ENCODE assay signal across 7 cellular contexts in genomic region chr10:118594392-118595063, GRCh38. TPM values are rescaled to one million over a fixed set of nuclear protein-coding genes. Genes with fewer than 3 reads are reported as not detected.
A peak's percentile ranks its signal among the peaks of the same experiment; 100 is the strongest.
DNase-seq lines count a peak whose midpoint lies in the region; ATAC-seq and TF ChIP-seq lines count a peak whose summit lies in the region.

No MANE protein-coding gene starts in this region.

- POLR2A ChIA-PET in IMR-90 (lab: Charles Lee; ENCODE audit: unreplicated experiment) (no interaction called here), OCI-LY7 (lab: Charles Lee) (no interaction called here)

- H2AFZ ChIP-seq in IMR-90 (replicated peaks; ENCODE audit: low read length, poor library complexity) = no peak overlapping the region
- no peak overlapping the region for H2AFZ ChIP-seq in OCI-LY7 (ENCODE audit: low read length)

- no peak overlapping the region for H3K23ac ChIP-seq in IMR-90 (ENCODE audit: low read depth, low read length)

- H3K79me1 ChIP-seq in IMR-90 (ENCODE audit: low read depth in 1 of 2, low read length in 2 of 2) = no peaks in the 10 kb centered on the region

- in situ Hi-C loops in IMR-90 (cut with MboI; ENCODE audit: low sequenced_read_pairs) = no loop called here

- no peak overlapping the region for H3K18ac ChIP-seq in IMR-90 (ENCODE audit: low read depth, low read length)

- H4K20me1 ChIP-seq in IMR-90 (ENCODE audit: insufficient read depth, low read length) (no peaks in the 10 kb centered on the region), OCI-LY7 (ENCODE audit: insufficient read depth, low read length) (no peaks in the 10 kb centered on the region)

- no peaks in the 10 kb centered on the region for H3K9me3 Mint-ChIP-seq in activated T-helper 2 cell treated with anti-CD3 and anti-CD28 coated beads, Interferon-gamma antibody, Interleukin-2, Interleukin-4, amounts not matched to agents 10 μg/mL and 5 μg/mL and 100 μg/mL, durations not matched to agents 14 hours and 24 hours and 36 hours

- H3K27me3 ChIP-seq in IMR-90 (ENCODE audit: control insufficient read depth, insufficient read depth, low read length) = peaks cover 18% of the 10 kb centered on the region
- peaks cover 87% of the 10 kb centered on the region for H3K27me3 ChIP-seq in left ventricle myocardium inferior (ENCODE audit: low read depth)
- H3K27me3 ChIP-seq in Peyer's patch = peaks cover 0 to 24% of the 10 kb centered on the region in 2 donors

- no peak overlapping the region for H3K4me2 ChIP-seq in IMR-90 (ENCODE audit: low read depth, low read length)
- H3K4me2 ChIP-seq in OCI-LY7 (ENCODE audit: low read length) = no peak overlapping the region

- intact Hi-C loops in IMR-90 (cut with micrococcal nuclease) (no loop called here), left ventricle myocardium inferior (cut with micrococcal nuclease) (no loop called here), OCI-LY7 (cut with micrococcal nuclease; ENCODE audit: unreplicated experiment) (no loop called here)
- intact Hi-C loops in activated T-helper 2 cell treated with anti-CD3 and anti-CD28 coated beads, Interferon-gamma antibody, Interleukin-2, Interleukin-4, amounts not matched to agents 10 μg/mL and 5 μg/mL and 100 μg/mL, durations not matched to agents 14 hours and 24 hours and 36 hours (cut with micrococcal nuclease) = loop anchor here (1.0 kb wide), 1 partner anchor 127 kb away; no protein-coding TSS in a partner anchor

- no peaks in the 10 kb centered on the region for H3K9me1 ChIP-seq in IMR-90 (ENCODE audit: insufficient read depth, low read length)

- H3K27ac ChIP-seq in IMR-90 (ENCODE audit: insufficient read depth, low read length) (no peak overlapping the region), left ventricle myocardium inferior (replicated peaks) (no peak overlapping the region), OCI-LY7 (ENCODE audit: low read depth, low read length, poor library complexity, severe bottlenecking) (no peak overlapping the region), Peyer's patch (no peak overlapping the region)

- peaks cover 33% of the 10 kb centered on the region for H3K27me3 Mint-ChIP-seq in activated T-helper 2 cell treated with anti-CD3 and anti-CD28 coated beads, Interferon-gamma antibody, Interleukin-2, Interleukin-4, amounts not matched to agents 10 μg/mL and 5 μg/mL and 100 μg/mL, durations not matched to agents 14 hours and 24 hours and 36 hours (ENCODE audit: low read depth)

- no peak overlapping the region for H2BK20ac ChIP-seq in IMR-90 (ENCODE audit: low read depth, low read length)

- H3K4me3 ChIP-seq in IMR-90 (ENCODE audit: insufficient read depth, low read depth, low read length) (no peak overlapping the region), left ventricle myocardium inferior (no peak overlapping the region), OCI-LY7 (ENCODE audit: low read depth, low read length, poor library complexity, severe bottlenecking) (no peak overlapping the region), Peyer's patch (no peak overlapping the region)

- H3K4me3 Mint-ChIP-seq in activated T-helper 2 cell treated with anti-CD3 and anti-CD28 coated beads, Interferon-gamma antibody, Interleukin-2, Interleukin-4, amounts not matched to agents 10 μg/mL and 5 μg/mL and 100 μg/mL, durations not matched to agents 14 hours and 24 hours and 36 hours (ENCODE audit: low read depth) = no peak overlapping the region

- CTCF ChIA-PET in IMR-90 (lab: Yijun Ruan, JAX) = no interaction called here
- CTCF ChIA-PET in OCI-LY7 (lab: Charles Lee; ENCODE audit: unreplicated experiment) = no interaction called here

- H3K4me1 ChIP-seq in IMR-90 (ENCODE audit: control insufficient read depth, insufficient read depth, low read length) = no peaks in the 10 kb centered on the region
- H3K4me1 ChIP-seq in left ventricle myocardium inferior = no peaks in the 10 kb centered on the region
- H3K4me1 ChIP-seq in OCI-LY7 (ENCODE audit: insufficient read depth, low read length, poor library complexity, severe bottlenecking) = no peaks in the 10 kb centered on the region
- peaks cover 0 to 18% (median 0%) of the 10 kb centered on the region in 4 donors for H3K4me1 ChIP-seq in Peyer's patch

- no peak overlapping the region for H4K8ac ChIP-seq in IMR-90 (ENCODE audit: low read depth in 2 of 2, low read length in 2 of 2)

- no peaks in the 10 kb centered on the region for H3K4me1 Mint-ChIP-seq in activated T-helper 2 cell treated with anti-CD3 and anti-CD28 coated beads, Interferon-gamma antibody, Interleukin-2, Interleukin-4, amounts not matched to agents 10 μg/mL and 5 μg/mL and 100 μg/mL, durations not matched to agents 14 hours and 24 hours and 36 hours (ENCODE audit: low read depth)

- peaks cover 3% of the 10 kb centered on the region; the same call in 1 of the 2 replicates for H3K9me3 ChIP-seq in IMR-90 (ENCODE audit: control insufficient read depth, insufficient read depth, low read length)
- no peaks in the 10 kb centered on the region for H3K9me3 ChIP-seq in left ventricle myocardium inferior (replicated peaks)
- H3K9me3 ChIP-seq in OCI-LY7 (ENCODE audit: low read length) = no peaks in the 10 kb centered on the region
- peaks cover 0 to 2% (median 0%) of the 10 kb centered on the region in 4 donors for H3K9me3 ChIP-seq in Peyer's patch

- no peaks in the 10 kb centered on the region for H3K36me3 Mint-ChIP-seq in activated T-helper 2 cell treated with anti-CD3 and anti-CD28 coated beads, Interferon-gamma antibody, Interleukin-2, Interleukin-4, amounts not matched to agents 10 μg/mL and 5 μg/mL and 100 μg/mL, durations not matched to agents 14 hours and 24 hours and 36 hours (ENCODE audit: low read depth)

- no peaks in the 10 kb centered on the region for H3K79me2 ChIP-seq in OCI-LY7 (ENCODE audit: insufficient read depth, low read depth, low read length)

- H2AK5ac ChIP-seq in IMR-90 (ENCODE audit: low read depth, low read length) = no peak overlapping the region

- dilution Hi-C loops in IMR-90 (cut with HindIII; ENCODE audit: low sequenced_read_pairs, unreplicated experiment) = no loop called here

- H3K14ac ChIP-seq in IMR-90 (replicated peaks; ENCODE audit: low read depth, low read length) = no peak overlapping the region

- BruUV-seq in IMR-90 (replicated peaks; lab: Mats Ljungman, UMichigan) = no TSS peak
- no TSS peak for BruUV-seq in OCI-LY7 (replicated peaks; lab: Mats Ljungman, UMichigan)

- DNase-seq in IMR-90 (peak; percentile 21), left ventricle myocardium inferior (no peak), OCI-LY7 (ENCODE audit: low spot score) (no peak), Peyer's patch (no peak), SKM-1 (lab: John Stamatoyannopoulos, UW; ENCODE audit: unreplicated experiment) (no peak)
- DNase-seq in activated T-helper 2 cell treated with anti-CD3 and anti-CD28 coated beads, Interferon-gamma antibody, Interleukin-2, Interleukin-4, amounts not matched to agents 10 μg/mL and 5 μg/mL and 100 μg/mL, durations not matched to agents 14 hours and 24 hours and 36 hours (ENCODE audit: low spot score) = peak; percentile 11
- peak; percentile 28 for DNase-seq in stimulated activated CD4-positive, alpha-beta T cell treated with anti-CD3 and anti-CD28 coated beads, Interleukin-12 subunit alpha, Interleukin-12 subunit beta, amount 100 ng/mL, for 4 hours

- no peak overlapping the region for H3K4ac ChIP-seq in IMR-90 (ENCODE audit: low read depth, low read length)

- H2AK9ac ChIP-seq in IMR-90 (replicated peaks; ENCODE audit: low read depth, low read length, poor library complexity) = no peak overlapping the region

- H3K9me2 ChIP-seq in OCI-LY7 (ENCODE audit: insufficient read depth, low read length) = no peaks in the 10 kb centered on the region

- peak; percentile 28; the same call in 1 of the 2 replicates for TF ChIP-seq RAD21 in IMR-90 (IDR thresholded peaks at IDR 0.05; ENCODE audit: low read length)

- TF ChIP-seq POLR2A in IMR-90 (IDR thresholded peaks at IDR 0.05; ENCODE audit: low read depth, low read length) (no peak), Peyer's patch (IDR thresholded peaks at IDR 0.05) (no peak)

- no peak overlapping the region for H3K27ac Mint-ChIP-seq in activated T-helper 2 cell treated with anti-CD3 and anti-CD28 coated beads, Interferon-gamma antibody, Interleukin-2, Interleukin-4, amounts not matched to agents 10 μg/mL and 5 μg/mL and 100 μg/mL, durations not matched to agents 14 hours and 24 hours and 36 hours

- H3K9ac ChIP-seq in IMR-90 (ENCODE audit: low read depth, low read length) = no peak overlapping the region

- H2BK5ac ChIP-seq in IMR-90 (ENCODE audit: low read depth, low read length, poor library complexity, severe bottlenecking) = no peak overlapping the region

- no peak overlapping the region for H2BK15ac ChIP-seq in IMR-90 (ENCODE audit: low read depth, low read length)

- no peak overlapping the region for H2BK120ac ChIP-seq in IMR-90 (ENCODE audit: low read depth, low read length)

- no peak overlapping the region for H4K5ac ChIP-seq in IMR-90 (ENCODE audit: low read depth, low read length)

- H3K56ac ChIP-seq in IMR-90 (ENCODE audit: extremely low read depth, insufficient read depth, low read length) = no peak overlapping the region

- no peaks in the 10 kb centered on the region for H3K36me3 ChIP-seq in IMR-90 (ENCODE audit: control insufficient read depth, insufficient read depth, low read length)
- no peaks in the 10 kb centered on the region for H3K36me3 ChIP-seq in left ventricle myocardium inferior
- no peaks in the 10 kb centered on the region for H3K36me3 ChIP-seq in OCI-LY7 (ENCODE audit: insufficient read depth, low read length)
- no peaks in the 10 kb centered on the region for H3K36me3 ChIP-seq in Peyer's patch

- WGBS in IMR-90 (ENCODE audit: extremely low coverage in 2 of 2, insufficient read length in 1 of 2), 2 experiments = 18% methylated on average over 46 of the region's 70 CpGs; no CpG with 5 or more reads in 1 of the 2 experiments

- peak; percentile 23; the same call in 1 of the 2 replicates for TF ChIP-seq CTCF in IMR-90 (conservative IDR thresholded peaks at IDR 0.05; ENCODE audit: low read depth, low read length)
- TF ChIP-seq CTCF in left ventricle myocardium inferior (IDR thresholded peaks at IDR 0.05; ENCODE audit: borderline replicate concordance) = peak; percentile 3
- TF ChIP-seq CTCF in OCI-LY7 (conservative IDR thresholded peaks at IDR 0.05; ENCODE audit: low read length) = no peak
- peak in 1 of 6 experiments; percentile 19 for TF ChIP-seq CTCF in Peyer's patch (IDR thresholded peaks at IDR 0.05)

- H4K91ac ChIP-seq in IMR-90 (ENCODE audit: insufficient read depth, low read depth, low read length) = no peak overlapping the region

- ATAC-seq in IMR-90 (ENCODE audit: low read depth) = peak; percentile 51

TF ChIP-seq in IMR-90, 13 proteins besides CTCF, POLR2A, EP300 and RAD21 (continues in another document):
- no peak for TF ChIP-seq MAZ (IDR thresholded peaks at IDR 0.05; ENCODE audit: borderline replicate concordance, low read depth, low read length)

RNA-seq across cellular contexts. Expression of gene PRLHR, which starts 0.9 kb away (rescaled TPM):
- not detected in 2 replicates for total RNA-seq in IMR-90 (2012; rRNA removed)
- not detected in 2 replicates for polyA plus RNA-seq in IMR-90 (2012; rRNA removed)
- polyA plus RNA-seq in IMR-90 (2012; cell fraction: cytosol; rRNA removed) = not detected in 2 replicates
- polyA plus RNA-seq in IMR-90 (2012; cell fraction: nucleus; rRNA removed; ENCODE audit: low replicate concordance) = not detected in 2 replicates
- total RNA-seq in activated T-helper 2 cell treated with anti-CD3 and anti-CD28 coated beads, Interferon-gamma antibody, Interleukin-2, Interleukin-4, amounts not matched to agents 10 μg/mL and 5 μg/mL and 100 μg/mL, durations not matched to agents 14 hours and 24 hours and 36 hours = not detected in 2 replicates
- not detected for total RNA-seq in left ventricle myocardium inferior
- total RNA-seq in OCI-LY7 (2014; rRNA removed; shearing (Covaris generic)) = not detected in 2 replicates
- total RNA-seq in OCI-LY7 (2022) = not detected in 2 replicates
- not detected for total RNA-seq in Peyer's patch

Comparison
In these comparisons a context has a peak if more than half of its experiments do, and no peak if none do; other contexts are left out.
1. DNase-seq: peak in IMR-90 (single experiment), activated T-helper 2 cell treated with anti-CD3 and anti-CD28 coated beads, Interferon-gamma antibody, Interleukin-2, Interleukin-4, amounts not matched to agents 10 μg/mL and 5 μg/mL and 100 μg/mL, durations not matched to agents 14 hours and 24 hours and 36 hours (single experiment) and stimulated activated CD4-positive, alpha-beta T cell treated with anti-CD3 and anti-CD28 coated beads, Interleukin-12 subunit alpha, Interleukin-12 subunit beta, amount 100 ng/mL, for 4 hours (single experiment); none in left ventricle myocardium inferior (single experiment), OCI-LY7 (single experiment), Peyer's patch (0 of 3) and SKM-1 (single experiment).